In genomic region chr14:71923471-71923870, GRCh38 we compare ENCODE assay signal across 36 cellular contexts. TPM values are rescaled to one million over a fixed set of nuclear protein-coding genes. Genes with fewer than 3 reads are reported as not detected.
"Had no signal": no experiment of that assay in that cellular context is flagged by ENCODE, and none has a peak within 500 bp of the region (broad histone marks: within the 10 kb centered on the region; RNA-seq: fewer than 3 reads in every experiment).

No MANE protein-coding gene starts in this region.

- H3K27me3 ChIP-seq: ascending aorta, cardiac muscle cell had no signal

- H3K4me3 Mint-ChIP-seq: activated B cell treated with CpG ODN at 0.5 μM for 24 hours; activated CD4-positive, alpha-beta memory T cell treated with anti-CD3 and anti-CD28 coated beads, Interleukin-2, amount 10 ng/mL, durations not matched to agents 7 days and 5 days; activated CD4-positive, alpha-beta T cell treated with anti-CD3 and anti-CD28 coated beads for 36 hours; activated CD4-positive, alpha-beta T cell treated with anti-CD3 and anti-CD28 coated beads, Interleukin-2, amount 10 ng/mL, durations not matched to agents 7 days and 5 days; activated CD8-positive, alpha-beta memory T cell treated with anti-CD3 and anti-CD28 coated beads, Interleukin-2, amount 10 ng/mL, durations not matched to agents 7 days and 5 days; activated CD8-positive, alpha-beta T cell treated with anti-CD3 and anti-CD28 coated beads, Interleukin-2, amount 10 ng/mL, durations not matched to agents 7 days and 5 days; activated naive CD4-positive, alpha-beta T cell treated with anti-CD3 and anti-CD28 coated beads, Interleukin-2, amount 10 ng/mL, durations not matched to agents 7 days and 5 days; activated naive CD4-positive, alpha-beta T cell treated with anti-CD3 and anti-CD28 coated beads, Interleukin-2, amount 50 U/mL, for 24 hours; activated naive CD8-positive, alpha-beta T cell; activated naive CD8-positive, alpha-beta T cell treated with anti-CD3 and anti-CD28 coated beads, Interleukin-2, amount 10 ng/mL, durations not matched to agents 7 days and 5 days; activated naive CD8-positive, alpha-beta T cell treated with anti-CD3 and anti-CD28 coated beads, Interleukin-2, amount 50 U/mL, for 24 hours; activated T-cell treated with anti-CD3 and anti-CD28 coated beads, Interleukin-2, amount 50 U/mL, for 24 hours; brain; central memory CD8-positive, alpha-beta T cell; T-helper 1 cell treated with Interleukin-12 subunit alpha and Interleukin-12 subunit beta and Interleukin-4 antibody, amounts not matched to agents 30 μg/mL and 1 μg/mL, for 36 hours; T-helper 2 cell treated with Interferon-gamma antibody and Interleukin-4, amounts not matched to agents 5 μg/mL and 100 μg/mL, for 36 hours had no signal

- H3K27ac ChIP-seq: ascending aorta, cardiac muscle cell, VCaP had no signal

- H3K27ac Mint-ChIP-seq: activated B cell treated with CpG ODN at 0.5 μM for 24 hours; activated CD4-positive, alpha-beta memory T cell treated with anti-CD3 and anti-CD28 coated beads, Interleukin-2, amount 10 ng/mL, durations not matched to agents 7 days and 5 days; activated CD4-positive, alpha-beta T cell treated with anti-CD3 and anti-CD28 coated beads for 36 hours; activated CD4-positive, alpha-beta T cell treated with anti-CD3 and anti-CD28 coated beads, Interleukin-2, amount 10 ng/mL, durations not matched to agents 7 days and 5 days; activated CD8-positive, alpha-beta memory T cell treated with anti-CD3 and anti-CD28 coated beads, Interleukin-2, amount 10 ng/mL, durations not matched to agents 7 days and 5 days; activated CD8-positive, alpha-beta T cell treated with anti-CD3 and anti-CD28 coated beads, Interleukin-2, amount 10 ng/mL, durations not matched to agents 7 days and 5 days; activated naive CD4-positive, alpha-beta T cell treated with anti-CD3 and anti-CD28 coated beads, Interleukin-2, amount 10 ng/mL, durations not matched to agents 7 days and 5 days; activated naive CD4-positive, alpha-beta T cell treated with anti-CD3 and anti-CD28 coated beads, Interleukin-2, amount 50 U/mL, for 24 hours; activated naive CD8-positive, alpha-beta T cell; activated naive CD8-positive, alpha-beta T cell treated with anti-CD3 and anti-CD28 coated beads, Interleukin-2, amount 10 ng/mL, durations not matched to agents 7 days and 5 days; activated naive CD8-positive, alpha-beta T cell treated with anti-CD3 and anti-CD28 coated beads, Interleukin-2, amount 50 U/mL, for 24 hours; activated T-cell treated with anti-CD3 and anti-CD28 coated beads, Interleukin-2, amount 50 U/mL, for 24 hours; activated T-helper 2 cell treated with anti-CD3 and anti-CD28 coated beads, Interferon-gamma antibody, Interleukin-2, Interleukin-4, amounts not matched to agents 10 μg/mL and 5 μg/mL and 100 μg/mL, durations not matched to agents 14 hours and 24 hours and 36 hours; brain; T-helper 1 cell treated with Interleukin-12 subunit alpha and Interleukin-12 subunit beta and Interleukin-4 antibody, amounts not matched to agents 30 μg/mL and 1 μg/mL, for 36 hours; T-helper 2 cell treated with Interferon-gamma antibody and Interleukin-4, amounts not matched to agents 5 μg/mL and 100 μg/mL, for 36 hours had no signal

- H3K9me3 ChIP-seq: ascending aorta had no signal

- H3K4me1 Mint-ChIP-seq: activated B cell treated with CpG ODN at 0.5 μM for 24 hours; activated CD4-positive, alpha-beta memory T cell treated with anti-CD3 and anti-CD28 coated beads, Interleukin-2, amount 10 ng/mL, durations not matched to agents 7 days and 5 days; activated CD4-positive, alpha-beta T cell treated with anti-CD3 and anti-CD28 coated beads for 36 hours; activated CD4-positive, alpha-beta T cell treated with anti-CD3 and anti-CD28 coated beads, Interleukin-2, amount 10 ng/mL, durations not matched to agents 7 days and 5 days; activated CD8-positive, alpha-beta memory T cell treated with anti-CD3 and anti-CD28 coated beads, Interleukin-2, amount 10 ng/mL, durations not matched to agents 7 days and 5 days; activated naive CD4-positive, alpha-beta T cell treated with anti-CD3 and anti-CD28 coated beads, Interleukin-2, amount 10 ng/mL, durations not matched to agents 7 days and 5 days; activated naive CD4-positive, alpha-beta T cell treated with anti-CD3 and anti-CD28 coated beads, Interleukin-2, amount 50 U/mL, for 24 hours; activated naive CD8-positive, alpha-beta T cell treated with anti-CD3 and anti-CD28 coated beads, Interleukin-2, amount 10 ng/mL, durations not matched to agents 7 days and 5 days; activated naive CD8-positive, alpha-beta T cell treated with anti-CD3 and anti-CD28 coated beads, Interleukin-2, amount 50 U/mL, for 24 hours; central memory CD8-positive, alpha-beta T cell had no signal

- H3K36me3 ChIP-seq: ascending aorta, cardiac muscle cell had no signal

- H3K4me3 ChIP-seq: ascending aorta, cardiac muscle cell had no signal

- H3K36me3 Mint-ChIP-seq: activated CD8-positive, alpha-beta memory T cell treated with anti-CD3 and anti-CD28 coated beads, Interleukin-2, amount 10 ng/mL, durations not matched to agents 7 days and 5 days; activated naive CD4-positive, alpha-beta T cell treated with anti-CD3 and anti-CD28 coated beads, Interleukin-2, amount 10 ng/mL, durations not matched to agents 7 days and 5 days; activated naive CD4-positive, alpha-beta T cell treated with anti-CD3 and anti-CD28 coated beads, Interleukin-2, amount 50 U/mL, for 24 hours; activated naive CD8-positive, alpha-beta T cell; activated naive CD8-positive, alpha-beta T cell treated with anti-CD3 and anti-CD28 coated beads, Interleukin-2, amount 10 ng/mL, durations not matched to agents 7 days and 5 days; brain had no signal

- H3K27me3 Mint-ChIP-seq: activated naive CD4-positive, alpha-beta T cell treated with anti-CD3 and anti-CD28 coated beads, Interleukin-2, amount 10 ng/mL, durations not matched to agents 7 days and 5 days had no signal

- DNase-seq: activated B cell treated with CpG ODN at 0.5 μM for 24 hours; activated CD4-positive, alpha-beta memory T cell treated with anti-CD3 and anti-CD28 coated beads, Interleukin-2, amount 10 ng/mL, durations not matched to agents 7 days and 5 days; activated CD4-positive, alpha-beta T cell treated with anti-CD3 and anti-CD28 coated beads for 1 hour; activated CD4-positive, alpha-beta T cell treated with anti-CD3 and anti-CD28 coated beads for 36 hours; activated CD4-positive, alpha-beta T cell treated with anti-CD3 and anti-CD28 coated beads for 48 hours; activated CD4-positive, alpha-beta T cell treated with anti-CD3 and anti-CD28 coated beads, Interleukin-2, amount 10 ng/mL, durations not matched to agents 7 days and 5 days; activated CD4-positive, alpha-beta T cell treated with anti-CD3 and anti-CD28 coated beads, Interleukin-2, amount 50 U/mL, for 48 hours; activated CD8-positive, alpha-beta memory T cell treated with anti-CD3 and anti-CD28 coated beads for 24 hours; activated CD8-positive, alpha-beta memory T cell treated with anti-CD3 and anti-CD28 coated beads, Interleukin-2, amount 10 ng/mL, durations not matched to agents 7 days and 5 days; activated CD8-positive, alpha-beta memory T cell treated with anti-CD3 and anti-CD28 coated beads, Interleukin-2, amount 50 U/mL, for 48 hours; activated CD8-positive, alpha-beta T cell treated with anti-CD3 and anti-CD28 coated beads, Interleukin-2, amount 10 ng/mL, durations not matched to agents 7 days and 5 days; activated effector memory CD4-positive, alpha-beta T cell treated with Interleukin-2 at 50 U/mL for 16 hours; activated gamma-delta T cell; activated naive CD4-positive, alpha-beta T cell treated with anti-CD3 and anti-CD28 coated beads, Interleukin-2, amount 10 ng/mL, durations not matched to agents 7 days and 5 days; activated naive CD4-positive, alpha-beta T cell treated with Interleukin-2 at 50 U/mL for 16 hours; activated naive CD8-positive, alpha-beta T cell treated with anti-CD3 and anti-CD28 coated beads, Interleukin-2, amount 10 ng/mL, durations not matched to agents 7 days and 5 days; activated naive CD8-positive, alpha-beta T cell treated with anti-CD3 and anti-CD28 coated beads, Interleukin-2, amount 50 U/mL, for 24 hours; activated T-cell treated with anti-CD3 and anti-CD28 coated beads, Interleukin-2, amount 50 U/mL, for 24 hours; activated T-cell treated with anti-CD3 and anti-CD28 coated beads, Interleukin-2, amount 50 U/mL, for 48 hours; amygdala; anterior cingulate cortex; cerebellar nuclear complex; T-helper 1 cell; T-helper 2 cell; T-helper 9 cell had no signal

- H3K4me1 ChIP-seq: ascending aorta had no signal

- ATAC-seq: activated CD4-positive, alpha-beta T cell treated with anti-CD3 and anti-CD28 coated beads for 36 hours; activated CD8-positive, alpha-beta memory T cell treated with anti-CD3 and anti-CD28 coated beads, Interleukin-2, amount 10 ng/mL, durations not matched to agents 7 days and 5 days; activated CD8-positive, alpha-beta T cell treated with anti-CD3 and anti-CD28 coated beads, Interleukin-2, amount 10 ng/mL, durations not matched to agents 7 days and 5 days; activated naive CD8-positive, alpha-beta T cell treated with anti-CD3 and anti-CD28 coated beads, Interleukin-2, amount 50 U/mL, for 24 hours had no signal

- H3K9me3 Mint-ChIP-seq: activated CD4-positive, alpha-beta memory T cell treated with anti-CD3 and anti-CD28 coated beads, Interleukin-2, amount 10 ng/mL, durations not matched to agents 7 days and 5 days; activated naive CD4-positive, alpha-beta T cell treated with anti-CD3 and anti-CD28 coated beads, Interleukin-2, amount 10 ng/mL, durations not matched to agents 7 days and 5 days; activated naive CD8-positive, alpha-beta T cell treated with anti-CD3 and anti-CD28 coated beads, Interleukin-2, amount 10 ng/mL, durations not matched to agents 7 days and 5 days; activated T-helper 2 cell treated with anti-CD3 and anti-CD28 coated beads, Interferon-gamma antibody, Interleukin-2, Interleukin-4, amounts not matched to agents 10 μg/mL and 5 μg/mL and 100 μg/mL, durations not matched to agents 14 hours and 24 hours and 36 hours; central memory CD8-positive, alpha-beta T cell; T-helper 1 cell treated with Interleukin-12 subunit alpha and Interleukin-12 subunit beta and Interleukin-4 antibody, amounts not matched to agents 30 μg/mL and 1 μg/mL, for 36 hours; T-helper 2 cell treated with Interferon-gamma antibody and Interleukin-4, amounts not matched to agents 5 μg/mL and 100 μg/mL, for 36 hours had no signal

RNA-seq across cellular contexts. Expression of gene RGS6, which starts 8.8 kb away (rescaled TPM):
- total RNA-seq: activated B cell treated with CpG ODN at 0.5 μM for 24 hours, bronchial epithelial cell had no signal
